In genomic region chr2:11699686-11700670, GRCh38 we compare ENCODE assay signal across 2 cellular contexts.
TF ChIP-seq lines count a peak whose summit lies in the region.

No MANE protein-coding gene starts in this region.

TF ChIP-seq in HepG2, 621 proteins besides CTCF, POLR2A, EP300 and RAD21:
- 0 out of 2 replicates have a peak, but pooled peaks have one; percentile 12 for TF ChIP-seq ZMYM3 (CRISPR knock-in tag; IDR thresholded peaks at IDR 0.05)
- TF ChIP-seq RCOR2 (CRISPR knock-in tag; IDR thresholded peaks at IDR 0.05), result no peak
- TF ChIP-seq ZNF768 (CRISPR knock-in tag; IDR thresholded peaks at IDR 0.05), result peak; percentile 88
- TF ChIP-seq ESRRA (CRISPR knock-in tag; IDR thresholded peaks at IDR 0.05; ENCODE audit: low read depth), result peak; percentile 69; the same call in 1 of the 2 replicates
- TF ChIP-seq ZNF543 (CRISPR knock-in tag; IDR thresholded peaks at IDR 0.05), result no peak

TF ChIP-seq in K562, 482 proteins besides CTCF, POLR2A, EP300 and RAD21:
- TF ChIP-seq KAT8 (IDR thresholded peaks at IDR 0.05; ENCODE audit: low read depth) (no peak), ZNF174 (CRISPR knock-in tag; IDR thresholded peaks at IDR 0.05) (no peak), SRSF1 (IDR thresholded peaks at IDR 0.05; ENCODE audit: low read depth, low read length) (no peak), NFE2L1 (tag; IDR thresholded peaks at IDR 0.05; ENCODE audit: borderline replicate concordance, low read depth) (no peak), ZNF589 (CRISPR knock-in tag; IDR thresholded peaks at IDR 0.05; ENCODE audit: low read depth) (no peak), ZNF146 (CRISPR knock-in tag; IDR thresholded peaks at IDR 0.05; ENCODE audit: unreplicated experiment) (no peak), POLR2AphosphoS5 (IDR thresholded peaks at IDR 0.05; ENCODE audit: control insufficient read depth, insufficient read depth, low read depth, low read length) (no peak), SIN3A (IDR thresholded peaks at IDR 0.05; ENCODE audit: borderline replicate concordance in 2 of 2, control insufficient read depth in 1 of 2, low read depth in 2 of 2, low read length in 2 of 2) (no peak), DPF2 (IDR thresholded peaks at IDR 0.05) (no peak), SAFB2 (IDR thresholded peaks at IDR 0.05; ENCODE audit: borderline replicate concordance, low read depth, low read length, severe bottlenecking) (no peak), ZFX (CRISPR knock-in tag; IDR thresholded peaks at IDR 0.05) (no peak), RBM25 (IDR thresholded peaks at IDR 0.05; ENCODE audit: low read depth, low read length, severe bottlenecking) (peak; percentile 51), BCOR (IDR thresholded peaks at IDR 0.05) (peak; percentile 18; the same call in 1 of the 2 replicates), ZBTB2 (IDR thresholded peaks at IDR 0.05) (no peak)
TF ChIP-seq in K562: peak in this region for 2.
